In the genomic region with DNA sequence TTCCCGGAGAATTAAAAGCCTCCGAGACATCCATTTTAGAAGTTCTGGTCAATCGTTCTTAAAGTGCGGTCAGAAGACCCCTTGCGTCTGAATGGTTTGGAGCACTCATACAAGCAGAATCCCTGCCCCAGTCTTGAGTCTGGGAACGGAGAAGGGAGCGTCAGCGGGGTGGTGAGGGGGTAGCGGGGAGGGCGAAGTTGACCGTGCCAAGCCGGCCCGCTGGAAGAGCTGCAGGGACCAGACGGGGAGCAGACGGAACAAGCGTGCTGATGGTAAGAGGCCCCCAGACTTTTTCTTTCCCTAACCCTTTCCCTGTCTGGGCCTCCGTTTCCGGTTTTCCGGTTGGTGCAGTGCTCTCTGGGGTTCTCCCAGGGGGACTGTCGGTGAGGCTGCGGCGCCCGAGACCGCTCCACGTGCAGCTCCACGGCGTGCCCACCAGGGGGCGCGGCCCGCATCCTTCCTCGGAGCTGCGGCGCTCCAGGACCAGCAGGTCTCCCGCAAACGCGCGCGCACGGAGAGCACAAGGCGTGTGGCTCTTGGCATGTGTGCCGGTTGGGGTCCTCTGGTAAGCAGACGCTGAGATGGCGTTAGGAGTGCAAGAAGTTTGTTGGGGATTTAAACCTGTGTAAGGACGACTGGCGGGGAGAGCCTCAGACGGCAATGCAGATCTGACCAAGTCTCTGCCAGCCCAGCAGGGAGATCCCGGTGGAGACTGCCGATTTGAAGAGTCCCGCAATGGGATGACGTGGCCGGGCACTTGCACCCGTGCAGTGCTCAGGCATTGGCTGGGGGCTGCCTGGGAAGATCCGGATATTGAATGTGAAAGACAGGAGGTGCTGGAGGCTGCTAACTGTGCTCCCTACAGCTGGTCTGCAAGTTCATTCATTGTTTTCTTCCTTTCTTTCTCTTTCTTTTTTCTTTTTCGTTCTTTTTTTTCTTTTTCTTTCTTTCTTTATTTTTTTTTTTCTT, we compare ENCODE assay signal across 8 cellular contexts. TPM values are rescaled to one million over a fixed set of nuclear protein-coding genes. Genes with fewer than 3 reads are reported as not detected.
A peak's percentile ranks its signal among the peaks of the same experiment; 100 is the strongest.
DNase-seq lines count a peak whose midpoint lies in the region; ATAC-seq lines count a peak whose summit lies in the region.

No MANE protein-coding gene starts in this region.

- peak overlapping the region; percentile 64 for H3K4me3 ChIP-seq in endocrine pancreas (ENCODE audit: control insufficient read depth, insufficient read depth, low read length)

- DNase-seq in EL (peak; percentile 85), NCI-H82 (lab: John Stamatoyannopoulos, UW) (peak; percentile 93), mesenteric fat pad (ENCODE audit: low spot score) (peak; percentile 96)
- peak; percentile 37 to 64 (median 59) for DNase-seq in activated CD8-positive, alpha-beta memory T cell treated with anti-CD3 and anti-CD28 coated beads for 48 hours (ENCODE audit: low read depth in 2 of 3, low spot score in 2 of 3)
- DNase-seq in stimulated activated CD8-positive, alpha-beta memory T cell treated with anti-CD3 and anti-CD28 coated beads, Interleukin-12 subunit alpha, Interleukin-12 subunit beta, amount 100 ng/mL, for 4 hours (ENCODE audit: low read depth): peak; percentile 48

- H3K9me3 ChIP-seq in endocrine pancreas (ENCODE audit: control insufficient read depth, low read length): no peaks in the 10 kb centered on the region

- ATAC-seq in HG03045 (IDR thresholded peaks at IDR 0.05; ENCODE audit: unreplicated experiment): peak; percentile 56
- ATAC-seq in HG03342 (IDR thresholded peaks at IDR 0.05; ENCODE audit: unreplicated experiment): no peak

- H3K36me3 ChIP-seq in endocrine pancreas (ENCODE audit: control insufficient read depth, insufficient read depth, low read length): no peaks in the 10 kb centered on the region

- no peaks in the 10 kb centered on the region for H3K27me3 ChIP-seq in endocrine pancreas (ENCODE audit: control insufficient read depth, insufficient read depth, low read length)

- peak overlapping the region; percentile 60 for H3K9ac ChIP-seq in endocrine pancreas (ENCODE audit: control insufficient read depth, insufficient read depth, low read length)

- no peaks in the 10 kb centered on the region for H3K4me1 ChIP-seq in endocrine pancreas (ENCODE audit: control insufficient read depth, insufficient read depth, low read length)

RNA-seq across cellular contexts. Expression of a gene that starts 19.2 kb away (rescaled TPM):
- total RNA-seq in mesenteric fat pad: 4.9 TPM
